Comparison of ENCODE assay signal across 1 cellular context in genomic region chr19:19145281-19145999, GRCh38.
TF ChIP-seq lines count a peak whose summit lies in the region.

No MANE protein-coding gene starts in this region.

TF ChIP-seq in WTC11, 78 proteins besides CTCF, POLR2A, EP300 and RAD21 (continued from another document):
- TF ChIP-seq PREB (CRISPR knock-in tag; IDR thresholded peaks at IDR 0.05; ENCODE audit: borderline replicate concordance) (no peak), ETV6 (CRISPR knock-in tag; IDR thresholded peaks at IDR 0.05) (no peak), USF1 (CRISPR knock-in tag; IDR thresholded peaks at IDR 0.05) (no peak)
